26 cellular contexts compared by ENCODE assay signal in genomic region chr7:93203496-93203895, GRCh38. TPM values are rescaled to one million over a fixed set of nuclear protein-coding genes. Genes with fewer than 3 reads are reported as not detected.
A peak's percentile ranks its signal among the peaks of the same experiment; 100 is the strongest.
DNase-seq lines count a peak whose midpoint lies in the region; ATAC-seq, FAIRE-seq and TF ChIP-seq lines count a peak whose summit lies in the region.
"Had no signal": no experiment of that assay in that cellular context is flagged by ENCODE, and none has a peak within 500 bp of the region (broad histone marks: within the 10 kb centered on the region; RNA-seq: fewer than 3 reads in every experiment).

No MANE protein-coding gene starts in this region.

- H3K4me1 ChIP-seq in left lung (no peaks in the 10 kb centered on the region), HepG2 (ENCODE audit: insufficient read depth, low read length) (no peaks in the 10 kb centered on the region)
- H3K4me1 ChIP-seq: ascending aorta, gastrocnemius medialis, SJCRH30, spleen had no signal

- CTCF ChIA-PET in HepG2 (lab: Yijun Ruan, JAX; ENCODE audit: low intra/inter-chr PET ratio, low total read pairs): no interaction called here

- POLR2A ChIA-PET in HepG2 (lab: Yijun Ruan, JAX): no interaction called here

- H3K4me3 ChIP-seq in left lung (no peak overlapping the region), HepG2 (replicated peaks in 1 of 3; ENCODE audit: insufficient read depth in 1 of 3, low read depth in 2 of 3, low read length in 3 of 3) (no peak overlapping the region)
- H3K4me3 ChIP-seq: ascending aorta, gastrocnemius medialis, SJCRH30, spleen had no signal

- FAIRE-seq in HepG2 (lab: Jason Lieb, UNC): no peak

- in situ Hi-C loops in HepG2 (cut with HindIII; ENCODE audit: extremely low pct_ligation_motif_present, low pct_unique_long_range_greater_than_20kb): no loop called here

- no peak for TF ChIP-seq POLR2A in HepG2 (IDR thresholded peaks at IDR 0.05; ENCODE audit: insufficient read depth in 1 of 2, low read depth in 2 of 2, low read length in 2 of 2)

- H3K27ac ChIP-seq in left lung (no peak overlapping the region), HepG2 (ENCODE audit: extremely low read length, insufficient read depth, low read length) (no peak overlapping the region)
- H3K27ac ChIP-seq: ascending aorta, C4-2B, gastrocnemius medialis, SJCRH30, spleen had no signal

- no TSS peak for BruUV-seq in HepG2 (replicated peaks; lab: Mats Ljungman, UMichigan)

- no peaks in the 10 kb centered on the region for H3K36me3 ChIP-seq in left lung
- no peaks in the 10 kb centered on the region for H3K36me3 ChIP-seq in HepG2 (replicated peaks in 1 of 2; ENCODE audit: control insufficient read depth in 1 of 2, insufficient read depth in 2 of 2, low read length in 2 of 2)
- H3K36me3 ChIP-seq: ascending aorta, gastrocnemius medialis, SJCRH30, spleen had no signal

- TF ChIP-seq RAD21 in HepG2 (CRISPR knock-in tag; IDR thresholded peaks at IDR 0.05): no peak

- H3K9ac ChIP-seq in HepG2 (ENCODE audit: insufficient read depth, low read depth, low read length): no peak overlapping the region

- H3K79me2 ChIP-seq in HepG2 (ENCODE audit: insufficient read depth, low read length): no peaks in the 10 kb centered on the region

- DNase-seq in DMS 273 (lab: John Stamatoyannopoulos, UW; ENCODE audit: unreplicated experiment) (peak; percentile 95), NCI-H1417 (lab: John Stamatoyannopoulos, UW) (peak; percentile 34 to 94 (median 70)), NCI-H510A treated with DMSO at 0.1 percent for 48 hours (lab: John Stamatoyannopoulos, UW) (peak; percentile 66), left lung (no peak), DMS79 (lab: John Stamatoyannopoulos, UW) (no peak), HepG2 (ENCODE audit: low spot score) (no peak), dermis blood vessel endothelial cell (no peak)
- DNase-seq: ACHN; activated CD4-positive, alpha-beta memory T cell treated with anti-CD3 and anti-CD28 coated beads, Interleukin-2, amount 10 ng/mL, durations not matched to agents 7 days and 5 days; activated T-cell treated with anti-CD3 and anti-CD28 coated beads, Interleukin-2, amount 50 U/mL, for 24 hours; effector CD8-positive, alpha-beta T cell; gastrocnemius medialis; HFFc6; kidney glomerular epithelial cell; NCI-H446 treated with DMSO at 0.1 percent for 48 hours; nephron progenitor cell; OCI-M1; SJCRH30; spleen; T-helper 2 cell had no signal

- H3K27me3 ChIP-seq in left lung (no peaks in the 10 kb centered on the region), HepG2 (ENCODE audit: control insufficient read depth in 1 of 2, insufficient read depth in 2 of 2, low read length in 2 of 2) (0 out of 5 replicates have a peak, but pooled peaks cover 0 to 4% of the 10 kb centered on the region in 2 experiments)
- H3K27me3 ChIP-seq: ascending aorta, gastrocnemius medialis, spleen had no signal

- H4K20me1 ChIP-seq in HepG2 (ENCODE audit: insufficient read depth, low read length): no peaks in the 10 kb centered on the region

- TF ChIP-seq CTCF in left lung (IDR thresholded peaks at IDR 0.05) (no peak), HepG2 (CRISPR knock-in tag; IDR thresholded peaks at IDR 0.05) (no peak)

- no peaks in the 10 kb centered on the region for H3K9me3 ChIP-seq in left lung
- no peaks in the 10 kb centered on the region for H3K9me3 ChIP-seq in HepG2 (ENCODE audit: low read length)
- H3K9me3 ChIP-seq: ascending aorta, gastrocnemius medialis, SJCRH30, spleen had no signal

- intact Hi-C loops in left lung (cut with DNase I) (no loop called here), HepG2 (cut with micrococcal nuclease; ENCODE audit: unreplicated experiment) (no loop called here)

- TF ChIP-seq EP300 in HepG2 (IDR thresholded peaks at IDR 0.05; ENCODE audit: low read depth in 2 of 2, low read length in 2 of 2) (no peak), HepG2 (CRISPR knock-in tag; IDR thresholded peaks at IDR 0.05; ENCODE audit: borderline replicate concordance) (no peak)

- ATAC-seq in left lung: peak; percentile 25
- no peak for ATAC-seq in HG03097 (IDR thresholded peaks at IDR 0.05; ENCODE audit: low FRiP score, unreplicated experiment)
- no peak for ATAC-seq in HepG2
- ATAC-seq: esophagus mucosa, gastrocnemius medialis, WTC11 had no signal

- H3K4me2 ChIP-seq in HepG2 (ENCODE audit: low read depth, low read length): no peak overlapping the region

- H2AFZ ChIP-seq in HepG2 (ENCODE audit: low read length): no peak overlapping the region

- 11% methylated on average over 3 of the region's 3 CpGs for WGBS in HepG2 (ENCODE audit: low lambda C conversion rate)

RNA-seq across cellular contexts. Expression of gene HEPACAM2, which starts 22.8 kb away (rescaled TPM):
- total RNA-seq in left lung (not detected), HepG2 (2016; rRNA removed; fragmentation: Illumina TruSeq; extraction: Trizol) (not detected in 2 replicates), dermis blood vessel endothelial cell (not detected in 2 replicates)
- total RNA-seq in HepG2 (2016; cell fraction: cytosol; rRNA removed; fragmentation: Illumina TruSeq; extraction: Trizol; ENCODE audit: low read depth): not detected in 2 replicates
- total RNA-seq in HepG2 (2016; cell fraction: insoluble cytoplasmic fraction; rRNA removed; fragmentation: Illumina TruSeq; extraction: Trizol): not detected in 2 replicates
- total RNA-seq in HepG2 (2016; cell fraction: membrane; rRNA removed; fragmentation: Illumina TruSeq; extraction: Trizol): not detected in 2 replicates
- total RNA-seq in HepG2 (2016; cell fraction: nucleus; rRNA removed; fragmentation: Illumina TruSeq; extraction: Trizol): not detected in 2 replicates
- not detected in 2 replicates for polyA plus RNA-seq in HepG2 (2011; rRNA removed)
- polyA plus RNA-seq in HepG2 (2011; cell fraction: cytosol; rRNA removed): not detected in 2 replicates
- polyA plus RNA-seq in HepG2 (2011; cell fraction: nucleus; rRNA removed): not detected in 2 replicates
- polyA plus RNA-seq in HepG2 (2012): not detected in 2 replicates
- polyA plus RNA-seq in HepG2 (2016; cell fraction: cytosol; fragmentation: Illumina TruSeq; extraction: Trizol; ENCODE audit: low read depth): not detected in 2 replicates
- not detected in 2 replicates for polyA plus RNA-seq in HepG2 (2016; cell fraction: insoluble cytoplasmic fraction; fragmentation: Illumina TruSeq; extraction: Trizol; ENCODE audit: low read depth)
- not detected in 2 replicates for polyA plus RNA-seq in HepG2 (2016; cell fraction: membrane; fragmentation: Illumina TruSeq; extraction: Trizol; ENCODE audit: low read depth)
- not detected in 2 replicates for polyA plus RNA-seq in HepG2 (2016; cell fraction: nucleus; fragmentation: Illumina TruSeq; extraction: Trizol; ENCODE audit: insufficient read depth, low read depth)
- polyA minus RNA-seq in HepG2 (2011; rRNA and poly(A)+ RNA removed; ENCODE audit: low replicate concordance): 0.28 TPM in 1 of 2 replicates, not detected in the other
- not detected in 2 replicates for polyA minus RNA-seq in HepG2 (2011; cell fraction: cytosol; rRNA and poly(A)+ RNA removed)
- not detected in 2 replicates for polyA minus RNA-seq in HepG2 (2011; cell fraction: nucleus; rRNA and poly(A)+ RNA removed)
- total RNA-seq: activated CD4-positive, alpha-beta memory T cell treated with anti-CD3 and anti-CD28 coated beads, Interleukin-2, amount 10 ng/mL, durations not matched to agents 7 days and 5 days; ascending aorta; esophagus mucosa; gastrocnemius medialis; mesenteric fat pad; WTC11 had no signal

RNA-seq across cellular contexts. Expression of gene VPS50, which starts 28.7 kb away (rescaled TPM):
- total RNA-seq in left lung (10 to 100 TPM; 28.6 to 28.8 TPM), HepG2 (2016; rRNA removed; fragmentation: Illumina TruSeq; extraction: Trizol) (20.4 and 21.3 TPM in 2 replicates), dermis blood vessel endothelial cell (40.8 and 41.3 TPM in 2 replicates)
- total RNA-seq in HepG2 (2016; cell fraction: cytosol; rRNA removed; fragmentation: Illumina TruSeq; extraction: Trizol; ENCODE audit: low read depth): 11.4 and 14.2 TPM in 2 replicates
- 18.2 and 20.6 TPM in 2 replicates for total RNA-seq in HepG2 (2016; cell fraction: insoluble cytoplasmic fraction; rRNA removed; fragmentation: Illumina TruSeq; extraction: Trizol)
- total RNA-seq in HepG2 (2016; cell fraction: membrane; rRNA removed; fragmentation: Illumina TruSeq; extraction: Trizol): 10.5 and 11.0 TPM in 2 replicates
- 44.2 and 44.6 TPM in 2 replicates for total RNA-seq in HepG2 (2016; cell fraction: nucleus; rRNA removed; fragmentation: Illumina TruSeq; extraction: Trizol)
- 10.3 and 11.4 TPM in 2 replicates for polyA plus RNA-seq in HepG2 (2011; rRNA removed)
- polyA plus RNA-seq in HepG2 (2011; cell fraction: cytosol; rRNA removed): 2.3 and 3.1 TPM in 2 replicates
- 11.7 and 13.9 TPM in 2 replicates for polyA plus RNA-seq in HepG2 (2011; cell fraction: nucleus; rRNA removed)
- 8.2 and 8.5 TPM in 2 replicates for polyA plus RNA-seq in HepG2 (2012)
- 0.92 and 1.0 TPM in 2 replicates for polyA plus RNA-seq in HepG2 (2016; cell fraction: cytosol; fragmentation: Illumina TruSeq; extraction: Trizol; ENCODE audit: low read depth)
- polyA plus RNA-seq in HepG2 (2016; cell fraction: insoluble cytoplasmic fraction; fragmentation: Illumina TruSeq; extraction: Trizol; ENCODE audit: low read depth): 10.4 and 12.3 TPM in 2 replicates
- 1.7 and 1.9 TPM in 2 replicates for polyA plus RNA-seq in HepG2 (2016; cell fraction: membrane; fragmentation: Illumina TruSeq; extraction: Trizol; ENCODE audit: low read depth)
- polyA plus RNA-seq in HepG2 (2016; cell fraction: nucleus; fragmentation: Illumina TruSeq; extraction: Trizol; ENCODE audit: insufficient read depth, low read depth): 16.8 and 17.4 TPM in 2 replicates
- 12.8 and 25.8 TPM in 2 replicates for polyA minus RNA-seq in HepG2 (2011; rRNA and poly(A)+ RNA removed; ENCODE audit: low replicate concordance)
- polyA minus RNA-seq in HepG2 (2011; cell fraction: cytosol; rRNA and poly(A)+ RNA removed): 5.2 and 13.8 TPM in 2 replicates
- polyA minus RNA-seq in HepG2 (2011; cell fraction: nucleus; rRNA and poly(A)+ RNA removed): 56.5 and 65.9 TPM in 2 replicates

RNA-seq across cellular contexts. Expression of gene SAMD9L, which starts 55.3 kb away (rescaled TPM):
- total RNA-seq in left lung: 10 to 100 TPM; 32.4 to 42.4 TPM
- total RNA-seq in HepG2 (2016; rRNA removed; fragmentation: Illumina TruSeq; extraction: Trizol): not detected in 2 replicates
- total RNA-seq in HepG2 (2016; cell fraction: cytosol; rRNA removed; fragmentation: Illumina TruSeq; extraction: Trizol; ENCODE audit: low read depth): not detected in 2 replicates
- total RNA-seq in HepG2 (2016; cell fraction: insoluble cytoplasmic fraction; rRNA removed; fragmentation: Illumina TruSeq; extraction: Trizol): not detected in 2 replicates
- not detected in 2 replicates for total RNA-seq in HepG2 (2016; cell fraction: membrane; rRNA removed; fragmentation: Illumina TruSeq; extraction: Trizol)
- total RNA-seq in HepG2 (2016; cell fraction: nucleus; rRNA removed; fragmentation: Illumina TruSeq; extraction: Trizol): not detected in 2 replicates
- polyA plus RNA-seq in HepG2 (2011; rRNA removed): not detected in 2 replicates
- not detected in 2 replicates for polyA plus RNA-seq in HepG2 (2011; cell fraction: cytosol; rRNA removed)
- 0.10 TPM in 1 of 2 replicates, not detected in the other for polyA plus RNA-seq in HepG2 (2011; cell fraction: nucleus; rRNA removed)
- polyA plus RNA-seq in HepG2 (2012): not detected in 2 replicates
- polyA plus RNA-seq in HepG2 (2016; cell fraction: cytosol; fragmentation: Illumina TruSeq; extraction: Trizol; ENCODE audit: low read depth): not detected in 2 replicates
- polyA plus RNA-seq in HepG2 (2016; cell fraction: insoluble cytoplasmic fraction; fragmentation: Illumina TruSeq; extraction: Trizol; ENCODE audit: low read depth): not detected in 2 replicates
- polyA plus RNA-seq in HepG2 (2016; cell fraction: membrane; fragmentation: Illumina TruSeq; extraction: Trizol; ENCODE audit: low read depth): not detected in 2 replicates
- not detected in 2 replicates for polyA plus RNA-seq in HepG2 (2016; cell fraction: nucleus; fragmentation: Illumina TruSeq; extraction: Trizol; ENCODE audit: insufficient read depth, low read depth)
- polyA minus RNA-seq in HepG2 (2011; rRNA and poly(A)+ RNA removed; ENCODE audit: low replicate concordance): 0.68 TPM in 1 of 2 replicates, not detected in the other
- not detected in 2 replicates for polyA minus RNA-seq in HepG2 (2011; cell fraction: cytosol; rRNA and poly(A)+ RNA removed)
- not detected in 2 replicates for polyA minus RNA-seq in HepG2 (2011; cell fraction: nucleus; rRNA and poly(A)+ RNA removed)
- total RNA-seq in dermis blood vessel endothelial cell: 23.5 and 27.7 TPM in 2 replicates

Comparison
In these comparisons a context has a peak if more than half of its experiments do, and no peak if none do; other contexts are left out.
1. DNase-seq: peak in DMS 273 (single experiment), NCI-H1417 (3 of 3) and NCI-H510A treated with DMSO at 0.1 percent for 48 hours (single experiment); none in left lung (0 of 2), DMS79 (single experiment), HepG2 (single experiment) and dermis blood vessel endothelial cell (single experiment).
2. RNA of gene SAMD9L, which starts 55.3 kb away (total RNA-seq): 32.4 to 42.4 TPM in left lung and 23.5 to 27.7 TPM in dermis blood vessel endothelial cell; not detected in HepG2; every median in the first group is over 10 times any median in the second.